In the genomic region with DNA sequence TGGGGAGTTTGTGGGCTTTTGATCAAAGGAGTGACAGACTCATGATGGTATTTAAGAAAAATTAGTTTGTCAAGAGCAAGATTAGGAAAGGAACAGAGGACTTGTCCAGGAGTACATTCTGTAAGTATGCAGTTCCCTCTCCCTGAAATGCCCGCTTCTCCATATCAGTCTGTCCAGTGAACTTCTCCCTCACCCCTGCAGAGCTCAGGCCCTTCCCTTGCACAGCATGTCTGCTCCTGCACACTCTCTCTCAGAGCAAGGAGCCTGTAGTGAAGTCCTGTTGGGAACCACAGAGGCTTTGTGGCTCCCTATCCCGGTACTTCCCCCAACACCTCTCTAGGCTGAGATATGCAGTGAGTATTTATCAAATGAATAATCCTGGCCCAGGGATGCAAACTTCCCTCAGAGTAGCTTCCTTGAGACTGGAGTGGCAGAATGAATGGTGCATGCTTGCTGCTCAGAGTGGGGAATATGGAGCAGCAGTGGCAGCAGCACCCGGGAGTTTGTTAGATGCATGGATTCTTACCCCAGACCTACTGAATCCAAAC, we compare ENCODE assay signal across 9 cellular contexts. TPM values are rescaled to one million over a fixed set of nuclear protein-coding genes. Genes with fewer than 3 reads are reported as not detected.
DNase-seq lines count a peak whose midpoint lies in the region; ATAC-seq and TF ChIP-seq lines count a peak whose summit lies in the region.
"Had no signal": no experiment of that assay in that cellular context is flagged by ENCODE, and none has a peak within 500 bp of the region (broad histone marks: within the 10 kb centered on the region; RNA-seq: fewer than 3 reads in every experiment).

No MANE protein-coding gene starts in this region.

- DNase-seq in UCSD-AML1 (lab: John Stamatoyannopoulos, UW; ENCODE audit: unreplicated experiment), result peak; percentile 37
- no peak for DNase-seq in brain microvascular endothelial cell
- no peak for DNase-seq in NCI-H345 (lab: John Stamatoyannopoulos, UW)

- no peaks in the 10 kb centered on the region for H3K27me3 ChIP-seq in brain microvascular endothelial cell (replicated peaks)
- H3K27me3 ChIP-seq: neural progenitor cell had no signal

- 100% methylated on average over 1 of the region's 3 CpGs; no CpG with 5 or more reads in 1 of the 2 experiments for WGBS in mesodermal cell (ENCODE audit: insufficient coverage in 2 of 2), 2 experiments

- TF ChIP-seq CTCF in brain microvascular endothelial cell (IDR thresholded peaks at IDR 0.05; ENCODE audit: low read depth, low read length, missing control alignments), result no peak

- ATAC-seq in GM21786 (IDR thresholded peaks at IDR 0.05; ENCODE audit: unreplicated experiment), result peak; percentile 4
- no peak for ATAC-seq in HG03432 (IDR thresholded peaks at IDR 0.05; ENCODE audit: unreplicated experiment)
- no peak for ATAC-seq in HG03521 (IDR thresholded peaks at IDR 0.05; ENCODE audit: unreplicated experiment)

- no peaks in the 10 kb centered on the region for H3K9me3 ChIP-seq in mesodermal cell (ENCODE audit: control insufficient read depth, low read length)

- H3K27ac ChIP-seq in mesodermal cell (ENCODE audit: low read depth, low read length, severe bottlenecking) (peak overlapping the region; percentile 31), brain microvascular endothelial cell (no peak overlapping the region)
- H3K27ac ChIP-seq: neural progenitor cell had no signal

- H3K36me3 ChIP-seq in mesodermal cell (ENCODE audit: control insufficient read depth, insufficient read depth, low read length) (peaks cover 8% of the 10 kb centered on the region), brain microvascular endothelial cell (replicated peaks) (no peaks in the 10 kb centered on the region)
- H3K36me3 ChIP-seq: neural progenitor cell had no signal

- peak overlapping the region; percentile 88; the same call in 1 of the 2 replicates for H3K4me3 ChIP-seq in GM08714 (ENCODE audit: low read length)
- H3K4me3 ChIP-seq in mesodermal cell (ENCODE audit: extremely low read depth, insufficient read depth, low read length, poor library complexity, severe bottlenecking), result no peak overlapping the region
- H3K4me3 ChIP-seq in brain microvascular endothelial cell (ENCODE audit: low read depth, low read length), result no peak overlapping the region
- H3K4me3 ChIP-seq: neural progenitor cell had no signal

- peaks cover 13% of the 10 kb centered on the region for H3K4me1 ChIP-seq in mesodermal cell (ENCODE audit: control insufficient read depth, insufficient read depth, low read length, poor library complexity, severe bottlenecking)

- in situ Hi-C loops in brain microvascular endothelial cell (cut with HindIII; ENCODE audit: low pct_ligation_motif_present, low sequenced_read_pairs), result no loop called here

RNA-seq across cellular contexts. Expression of a gene that starts 48.8 kb away (rescaled TPM):
- polyA plus RNA-seq in mesodermal cell (2013, experiment 1 of 2), result 16.5 TPM
- polyA plus RNA-seq in mesodermal cell (2013, experiment 2 of 2), result 17.7 TPM

RNA-seq across cellular contexts. Expression of a gene that starts 57.2 kb away (rescaled TPM):
- polyA plus RNA-seq in mesodermal cell (2013, experiment 1 of 2), result 0.52 TPM
- polyA plus RNA-seq in mesodermal cell (2013, experiment 2 of 2), result not detected
